ENCODE assay signal across 9 cellular contexts in the genomic region with DNA sequence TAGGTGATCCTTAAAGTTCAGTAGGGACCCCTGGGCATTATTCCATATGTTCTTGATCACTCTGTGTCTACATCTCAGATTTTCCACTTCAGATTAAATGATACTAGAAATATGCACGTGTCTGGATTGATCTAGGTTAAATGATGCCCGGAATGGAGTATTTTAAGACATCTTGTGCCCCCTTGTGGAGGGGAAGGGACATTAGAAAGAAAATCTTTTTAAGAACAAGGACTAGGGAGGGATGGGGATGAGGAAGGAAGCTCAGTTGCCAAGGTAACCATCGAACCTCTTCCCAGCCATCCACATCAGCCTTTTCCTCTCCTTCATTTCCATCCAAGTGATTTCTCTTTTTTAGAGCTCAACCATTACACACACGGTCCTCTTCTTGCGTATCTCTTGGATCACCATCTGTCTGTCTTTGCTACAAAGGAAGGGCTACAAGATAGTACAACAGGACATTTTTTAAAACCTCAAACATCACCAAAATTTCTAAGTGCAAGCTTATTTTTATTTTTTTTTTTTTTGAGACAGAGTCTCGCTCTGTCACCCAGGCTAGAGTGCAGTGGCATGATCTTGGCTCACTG. TPM values are rescaled to one million over a fixed set of nuclear protein-coding genes. Genes with fewer than 3 reads are reported as not detected.
A peak's percentile ranks its signal among the peaks of the same experiment; 100 is the strongest.
DNase-seq lines count a peak whose midpoint lies in the region; ATAC-seq, FAIRE-seq and TF ChIP-seq lines count a peak whose summit lies in the region.
"Had no signal": no experiment of that assay in that cellular context is flagged by ENCODE, and none has a peak within 500 bp of the region (broad histone marks: within the 10 kb centered on the region; RNA-seq: fewer than 3 reads in every experiment).

No MANE protein-coding gene starts in this region.

- CTCF ChIA-PET in CD4-positive, alpha-beta T cell (lab: Charles Lee), result interaction anchor here (0.7 to 7.2 kb wide), 26 partner anchors 9 to 507 kb away, joined by 3 to 135 read pairs (median 4); a partner anchor contains a TSS

- H3K9me3 ChIP-seq in CD4-positive, alpha-beta T cell (ENCODE audit: control insufficient read depth, low read length), result no peaks in the 10 kb centered on the region
- H3K9me3 ChIP-seq in astrocyte (ENCODE audit: insufficient read depth, low read depth, low read length) (no peaks in the 10 kb centered on the region), tibial artery (no peaks in the 10 kb centered on the region)

- POLR2A ChIA-PET in CD4-positive, alpha-beta T cell (lab: Charles Lee), result interaction anchor here (0.6 to 30.9 kb wide), 43 partner anchors 10 to 569 kb away, joined by 3 to 5733 read pairs (median 7); a partner anchor contains a TSS

- H3K9ac ChIP-seq in astrocyte (ENCODE audit: low read length), result no peak overlapping the region

- no peak for DNase-seq in CD4-positive, alpha-beta T cell
- DNase-seq in GM13976 (ENCODE audit: low spot score) (no peak), NCI-H748 (lab: John Stamatoyannopoulos, UW; ENCODE audit: unreplicated experiment) (peak; percentile 68), astrocyte (ENCODE audit: low read depth) (peak; percentile 44), iris pigment epithelial cell (ENCODE audit: low read depth) (peak; percentile 51), tibial artery (no peak), lower leg skin (ENCODE audit: low spot score in 2 of 2) (no peak)

- H4K20me1 ChIP-seq in astrocyte (ENCODE audit: insufficient read depth, low read length), result no peaks in the 10 kb centered on the region

- no peak overlapping the region for H2AFZ ChIP-seq in astrocyte (ENCODE audit: low read depth, low read length)

- no peaks in the 10 kb centered on the region for H3K9me3 Mint-ChIP-seq in CD4-positive, alpha-beta T cell
- no peaks in the 10 kb centered on the region for H3K9me3 Mint-ChIP-seq in astrocyte (ENCODE audit: unreplicated experiment)

- peak overlapping the region; percentile 62 for H3K4me3 Mint-ChIP-seq in CD4-positive, alpha-beta T cell
- H3K4me3 Mint-ChIP-seq in astrocyte (ENCODE audit: unreplicated experiment), result no peak overlapping the region

- intact Hi-C loops in CD4-positive, alpha-beta T cell (cut with DNase I, micrococcal nuclease), result loop anchor here (1.0 to 10.0 kb wide), 14 partner anchors 14 to 836 kb away; a partner anchor contains a TSS
- intact Hi-C loops in tibial artery (cut with DNase I; ENCODE audit: low total_unique reads) (no loop called here), lower leg skin (cut with DNase I; ENCODE audit: low total_unique reads) (no loop called here)

- H3K79me2 ChIP-seq in astrocyte (ENCODE audit: insufficient read depth, low read length), result no peaks in the 10 kb centered on the region

- peak; percentile 78 for TF ChIP-seq CTCF in CD4-positive, alpha-beta T cell (IDR thresholded peaks at IDR 0.05)
- TF ChIP-seq CTCF in GM13976 (IDR thresholded peaks at IDR 0.05; ENCODE audit: borderline replicate concordance, control extremely low read depth, extremely low read depth, insufficient read depth, missing control alignments) (peak; percentile 50), astrocyte (IDR thresholded peaks at IDR 0.05; ENCODE audit: insufficient read depth, low read depth, low read length) (peak; percentile 77), tibial artery (IDR thresholded peaks at IDR 0.05) (peak; percentile 28 to 41), lower leg skin (IDR thresholded peaks at IDR 0.05) (no peak)

- in situ Hi-C loops in GM13976 (cut with MboI; ENCODE audit: low sequenced_read_pairs, unreplicated experiment), result loop anchor here (25.0 kb wide), 1 partner anchor 174 kb away; no protein-coding TSS in a partner anchor

- TF ChIP-seq POLR2A in lower leg skin (IDR thresholded peaks at IDR 0.05), result no peak

- H3K27me3 Mint-ChIP-seq in CD4-positive, alpha-beta T cell, result no peaks in the 10 kb centered on the region
- peaks cover 1% of the 10 kb centered on the region for H3K27me3 Mint-ChIP-seq in astrocyte (ENCODE audit: low read depth, unreplicated experiment)

- H3K4me2 ChIP-seq in astrocyte (ENCODE audit: low read length), result no peak overlapping the region

- no peak for ATAC-seq in CD4-positive, alpha-beta T cell (ENCODE audit: poor library complexity)
- ATAC-seq in GM18873 (IDR thresholded peaks at IDR 0.05; ENCODE audit: low FRiP score, unreplicated experiment), result no peak

- no peaks in the 10 kb centered on the region for H3K36me3 ChIP-seq in astrocyte (ENCODE audit: insufficient read depth, low read length)
- H3K36me3 ChIP-seq in tibial artery, result no peaks in the 10 kb centered on the region

- H3K27ac ChIP-seq in CD4-positive, alpha-beta T cell (ENCODE audit: low read depth, low read length), result peak overlapping the region; percentile 99
- no peak overlapping the region for H3K27ac ChIP-seq in astrocyte (ENCODE audit: low read depth, low read length)
- H3K27ac ChIP-seq in tibial artery, result no peak overlapping the region

- FAIRE-seq in astrocyte (lab: Jason Lieb, UNC), result no peak
- FAIRE-seq: TTC549 had no signal

- peaks cover 63% of the 10 kb centered on the region for H3K4me1 ChIP-seq in astrocyte (ENCODE audit: insufficient read depth, low read length)
- H3K4me1 ChIP-seq in tibial artery, result no peaks in the 10 kb centered on the region

- H3K27ac Mint-ChIP-seq in CD4-positive, alpha-beta T cell, result peak overlapping the region; percentile 98
- H3K27ac Mint-ChIP-seq in astrocyte (ENCODE audit: unreplicated experiment), result no peak overlapping the region

- H3K27me3 ChIP-seq in CD4-positive, alpha-beta T cell (ENCODE audit: control insufficient read depth, insufficient read depth, low read length), result no peaks in the 10 kb centered on the region
- H3K27me3 ChIP-seq in astrocyte (ENCODE audit: insufficient read depth, low read length) (no peaks in the 10 kb centered on the region), tibial artery (peaks cover 0 to 47% of the 10 kb centered on the region in 2 donors)

- H3K4me1 Mint-ChIP-seq in CD4-positive, alpha-beta T cell (ENCODE audit: low read depth), result peaks cover 99% of the 10 kb centered on the region
- peaks cover 70% of the 10 kb centered on the region for H3K4me1 Mint-ChIP-seq in astrocyte (ENCODE audit: low read depth, unreplicated experiment)

- peaks cover 16% of the 10 kb centered on the region for H3K36me3 Mint-ChIP-seq in CD4-positive, alpha-beta T cell (ENCODE audit: low read depth)
- H3K36me3 Mint-ChIP-seq in astrocyte (ENCODE audit: low read depth, unreplicated experiment), result no peaks in the 10 kb centered on the region

- WGBS in lower leg skin, 2 donors, result 29 to 34% methylated on average over 6 of the region's 6 CpGs

- H3K4me3 ChIP-seq in astrocyte (ENCODE audit: insufficient read depth, low read depth, low read length), result no peak overlapping the region
- no peak overlapping the region for H3K4me3 ChIP-seq in tibial artery
- no peak overlapping the region for H3K4me3 ChIP-seq in lower leg skin (ENCODE audit: low read depth, poor library complexity, severe bottlenecking)

RNA-seq across cellular contexts. Expression of a gene that starts 40.5 kb away (rescaled TPM):
- total RNA-seq in CD4-positive, alpha-beta T cell, result not detected
- total RNA-seq in astrocyte (not detected in 2 replicates), lower leg skin (1 to 10 TPM in 1 of 4 donors, not detected in 3; 1.2 TPM)

RNA-seq across cellular contexts. Expression of a gene that starts 43.6 kb away (rescaled TPM):
- 10 to 100 TPM; 50.7 to 55.8 TPM for total RNA-seq in CD4-positive, alpha-beta T cell
- total RNA-seq in astrocyte, result 15.7 and 16.2 TPM in 2 replicates
- 100 to 1,000 TPM; 158 to 346 (median 221) TPM for total RNA-seq in lower leg skin

Comparison
In these comparisons a context has a peak if more than half of its experiments do, and no peak if none do; other contexts are left out.
1. DNase-seq: peak in NCI-H748 (single experiment), astrocyte (single experiment) and iris pigment epithelial cell (single experiment); none in CD4-positive, alpha-beta T cell (0 of 10), GM13976 (single experiment), tibial artery (0 of 2) and lower leg skin (0 of 2).
2. CTCF ChIP-seq: peak in CD4-positive, alpha-beta T cell (single experiment), GM13976 (single experiment), astrocyte (single experiment) and tibial artery (2 of 2); none in lower leg skin (0 of 3).
3. intact Hi-C loops: an anchor here in CD4-positive, alpha-beta T cell (1.0 to 10.0 kb wide); none called in tibial artery and lower leg skin.